Comparison of ENCODE assay signal across 8 cellular contexts in genomic region chr2:39436592-39437521, GRCh38. TPM values are rescaled to one million over a fixed set of nuclear protein-coding genes. Genes with fewer than 3 reads are reported as not detected.
DNase-seq lines count a peak whose midpoint lies in the region; ATAC-seq and TF ChIP-seq lines count a peak whose summit lies in the region.

MAP4K3 (minus strand) TSS chr2:39437285; CDS start chr2:39436987, 298 bp downstream.

- TF ChIP-seq CTCF in AG10803 (conservative IDR thresholded peaks at IDR 0.05; ENCODE audit: low read length) (no peak), chondrocyte (IDR thresholded peaks at IDR 0.05) (no peak), kidney epithelial cell (IDR thresholded peaks at IDR 0.05; ENCODE audit: insufficient read depth, low read length, poor library complexity, severe bottlenecking) (no peak)

- H3K4me3 Mint-ChIP-seq in chondrocyte (ENCODE audit: unreplicated experiment) = peak within 1 kb of the TSS; percentile 93

- H3K36me3 Mint-ChIP-seq in chondrocyte (ENCODE audit: low read depth) = no peaks in the 10 kb centered on the region

- H3K4me1 Mint-ChIP-seq in chondrocyte (ENCODE audit: low read depth) = peaks cover 63% of the 10 kb centered on the region

- no peaks in the 10 kb centered on the region for H3K27me3 Mint-ChIP-seq in chondrocyte (ENCODE audit: low read depth)

- no peaks in the 10 kb centered on the region for H3K27me3 ChIP-seq in kidney epithelial cell (ENCODE audit: control insufficient read depth, insufficient read depth, low read length)

- ATAC-seq in GM19043 (IDR thresholded peaks at IDR 0.05; ENCODE audit: low read depth, unreplicated experiment) (peak; percentile 70), HG03354 (IDR thresholded peaks at IDR 0.05; ENCODE audit: poor library complexity, severe bottlenecking, unreplicated experiment) (peak; percentile 82)

- H3K36me3 ChIP-seq in kidney epithelial cell (ENCODE audit: control insufficient read depth, insufficient read depth, low read length) = no peaks in the 10 kb centered on the region

- no peaks in the 10 kb centered on the region for H3K9me3 Mint-ChIP-seq in chondrocyte (ENCODE audit: low read depth)

- peak within 1 kb of the TSS; percentile 98 for H3K27ac Mint-ChIP-seq in chondrocyte (ENCODE audit: unreplicated experiment)

- peak; percentile 90 for DNase-seq in AG10803 (ENCODE audit: low read depth)
- DNase-seq in NCI-H446 treated with DMSO at 0.1 percent for 48 hours (lab: John Stamatoyannopoulos, UW) = peak; percentile 88
- peak; percentile 57 for DNase-seq in activated CD4-positive, alpha-beta T cell treated with anti-CD3 and anti-CD28 coated beads for 1 hour
- peak; percentile 97 for DNase-seq in chondrocyte (ENCODE audit: low spot score)
- peak; percentile 69 for DNase-seq in kidney epithelial cell (ENCODE audit: low read depth)
- DNase-seq in stimulated activated CD4-positive, alpha-beta T cell treated with anti-CD3 and anti-CD28 coated beads, Interleukin-15, amount 100 ng/mL, for 24 hours = peak; percentile 92

- H3K4me3 ChIP-seq in AG10803 (ENCODE audit: low read length) (peak within 1 kb of the TSS; percentile 92), kidney epithelial cell (ENCODE audit: low read depth, low read length) (peak within 1 kb of the TSS; percentile 86)

RNA-seq across cellular contexts. Expression of gene MAP4K3, which starts in this region (rescaled TPM):
- total RNA-seq in chondrocyte (30.9 to 42.9 TPM (median 35.3 TPM) in 3 replicates), kidney epithelial cell (24.5 and 25.7 TPM in 2 replicates)

Comparison
In these comparisons a context has a peak if more than half of its experiments do, and no peak if none do; other contexts are left out.
1. Peak in every context shown above with its lines: DNase-seq, ATAC-seq and H3K4me3 ChIP-seq.